19 cellular contexts compared by ENCODE assay signal in genomic region chr1:34879230-34879629, GRCh38. TPM values are rescaled to one million over a fixed set of nuclear protein-coding genes. Genes with fewer than 3 reads are reported as not detected.
"Had no signal": no experiment of that assay in that cellular context is flagged by ENCODE, and none has a peak within 500 bp of the region (broad histone marks: within the 10 kb centered on the region; RNA-seq: fewer than 3 reads in every experiment).

No MANE protein-coding gene starts in this region.

- H3K4me3 ChIP-seq: esophagus squamous epithelium, lung, spleen, upper lobe of right lung had no signal

- DNase-seq: activated B cell treated with CpG ODN at 0.5 μM for 24 hours; activated CD4-positive, alpha-beta T cell treated with anti-CD3 and anti-CD28 coated beads for 4 hours; activated CD8-positive, alpha-beta T cell treated with anti-CD3 and anti-CD28 coated beads for 36 hours; activated gamma-delta T cell treated with Interleukin-2 at 50 U/mL for 16 hours; cerebellar nuclear complex; cortex of kidney; esophagus squamous epithelium; kidney; midbrain; occipital lobe; posterior cingulate gyrus; spleen; stimulated activated naive B cell treated with anti-CD40 and anti-IgM and Interleukin-4, amounts not matched to agents 10 μg/mL and 1 μg/mL and 100 μg/mL, for 72 hours; upper lobe of right lung had no signal

- H3K27ac ChIP-seq: esophagus squamous epithelium, spleen, upper lobe of right lung had no signal

- H3K9me3 Mint-ChIP-seq: activated B cell treated with CpG ODN at 0.5 μM for 24 hours; activated CD8-positive, alpha-beta T cell treated with anti-CD3 and anti-CD28 coated beads for 36 hours had no signal

- H3K4me3 Mint-ChIP-seq: activated B cell treated with CpG ODN at 0.5 μM for 24 hours; activated CD8-positive, alpha-beta T cell treated with anti-CD3 and anti-CD28 coated beads for 36 hours; activated naive CD8-positive, alpha-beta T cell; nephron; stimulated activated naive B cell treated with anti-CD40 and anti-IgM and Interleukin-4, amounts not matched to agents 10 μg/mL and 1 μg/mL and 100 μg/mL, for 72 hours had no signal

- H3K4me1 ChIP-seq: esophagus squamous epithelium, spleen, upper lobe of right lung had no signal

- H3K27ac Mint-ChIP-seq: activated B cell treated with CpG ODN at 0.5 μM for 24 hours; activated CD8-positive, alpha-beta T cell treated with anti-CD3 and anti-CD28 coated beads for 36 hours; activated naive CD8-positive, alpha-beta T cell; nephron; stimulated activated naive B cell treated with anti-CD40 and anti-IgM and Interleukin-4, amounts not matched to agents 10 μg/mL and 1 μg/mL and 100 μg/mL, for 72 hours had no signal

- ATAC-seq: activated CD8-positive, alpha-beta T cell treated with anti-CD3 and anti-CD28 coated beads for 36 hours; left lobe of liver; stimulated activated naive B cell treated with anti-CD40 and anti-IgM and Interleukin-4, amounts not matched to agents 10 μg/mL and 1 μg/mL and 100 μg/mL, for 72 hours; upper lobe of right lung had no signal

- H3K4me1 Mint-ChIP-seq: activated B cell treated with CpG ODN at 0.5 μM for 24 hours; nephron; stimulated activated naive B cell treated with anti-CD40 and anti-IgM and Interleukin-4, amounts not matched to agents 10 μg/mL and 1 μg/mL and 100 μg/mL, for 72 hours had no signal

- H3K9me3 ChIP-seq: esophagus squamous epithelium, upper lobe of right lung had no signal

- H3K36me3 Mint-ChIP-seq: activated naive CD8-positive, alpha-beta T cell had no signal

- H3K36me3 ChIP-seq: esophagus squamous epithelium, spleen, upper lobe of right lung had no signal

RNA-seq across cellular contexts. Expression of gene DLGAP3, which starts 50.2 kb away (rescaled TPM):
- total RNA-seq: bronchial epithelial cell had no signal
